8 cellular contexts compared by ENCODE assay signal in genomic region chr3:143121240-143122088, GRCh38. TPM values are rescaled to one million over a fixed set of nuclear protein-coding genes. Genes with fewer than 3 reads are reported as not detected.
DNase-seq lines count a peak whose midpoint lies in the region; ATAC-seq and TF ChIP-seq lines count a peak whose summit lies in the region.

No MANE protein-coding gene starts in this region.

- H4K20me1 ChIP-seq in HCT116 (ENCODE audit: insufficient read depth) = no peaks in the 10 kb centered on the region

- no peak overlapping the region for H3K9ac ChIP-seq in HCT116 (ENCODE audit: low read length)

- no peaks in the 10 kb centered on the region for H3K79me2 ChIP-seq in HCT116 (ENCODE audit: insufficient read depth, low read length)

- no peak overlapping the region for H3K4me2 ChIP-seq in HCT116 (ENCODE audit: low read length)

- TF ChIP-seq RAD21 in HCT116 (IDR thresholded peaks at IDR 0.05; ENCODE audit: low read depth) = peak; percentile 54

- no peaks in the 10 kb centered on the region for H3K36me3 ChIP-seq in HCT116 (ENCODE audit: control insufficient read depth in 1 of 2, insufficient read depth in 2 of 2, low read length in 2 of 2)

- no peak overlapping the region for H3K4me3 ChIP-seq in HCT116 (replicated peaks in 1 of 2; ENCODE audit: low read depth in 1 of 2, low read length in 2 of 2)
- peak overlapping the region; percentile 79 for H3K4me3 ChIP-seq in astrocyte of the cerebellum (ENCODE audit: low read depth, low read length)

- POLR2A ChIA-PET in HCT116 (lab: Charles Lee) = no interaction called here

- in situ Hi-C loops in astrocyte of the cerebellum (cut with HindIII; ENCODE audit: low sequenced_read_pairs) = no loop called here

- no peaks in the 10 kb centered on the region; a peak in 1 of 4 replicates for H3K4me1 ChIP-seq in HCT116 (ENCODE audit: control insufficient read depth in 1 of 2, insufficient read depth in 2 of 2, low read length in 2 of 2)

- ATAC-seq in HCT116 = 0 out of 2 replicates have a peak, but pooled peaks have one; percentile 12

- peak; percentile 38 to 49 (median 47); a peak in 5 of 6 replicates for TF ChIP-seq CTCF in HCT116 (IDR thresholded peaks at IDR 0.05 in 2 of 3, conservative IDR thresholded peaks at IDR 0.05 in 1 of 3; ENCODE audit: borderline replicate concordance in 1 of 3, insufficient read depth in 1 of 3, low read depth in 2 of 3, low read length in 2 of 3)
- peak; percentile 46 for TF ChIP-seq CTCF in astrocyte of the cerebellum (IDR thresholded peaks at IDR 0.05; ENCODE audit: low read depth, low read length, missing control alignments)

- CTCF ChIA-PET in HCT116 (lab: Charles Lee) = no interaction called here

- no peak overlapping the region for H3K27ac ChIP-seq in HCT116 (ENCODE audit: low read depth, low read length)

- intact Hi-C loops in HCT116 (cut with micrococcal nuclease) = loop anchor here (2.0 kb wide), 1 partner anchor 523 kb away; no protein-coding TSS in a partner anchor

- DNase-seq in EH (ENCODE audit: low read depth) (peak; percentile 76), HCT116 (ENCODE audit: low read depth, low spot score) (no peak), T-helper 2 cell (peak; percentile 19 to 90 (median 50)), astrocyte of the cerebellum (ENCODE audit: low read depth) (no peak), inferior parietal cortex (ENCODE audit: extremely low spot score) (peak; percentile 25), RPMI8226 (no peak), NCI-H2107 (lab: John Stamatoyannopoulos, UW) (no peak)
- DNase-seq in stimulated activated CD4-positive, alpha-beta T cell treated with anti-CD3 and anti-CD28 coated beads, Interleukin-1b, Interleukin-23, amount 100 ng/mL, for 1 hour (ENCODE audit: low read depth in 2 of 2) = peak; percentile 34 to 41

- H2AFZ ChIP-seq in HCT116 (ENCODE audit: low read depth, low read length, poor library complexity, severe bottlenecking) = no peak overlapping the region

- RAD21 ChIA-PET in HCT116 (lab: Charles Lee; ENCODE audit: low non-redundant PET in 1 of 2, low total read pairs in 2 of 2, uncharacterized antibody in 2 of 2, unreplicated experiment in 2 of 2) = no interaction called here

- H3K9me2 ChIP-seq in HCT116 (ENCODE audit: insufficient read depth) = no peaks in the 10 kb centered on the region

- BruUV-seq in HCT116 (replicated peaks; lab: Mats Ljungman, UMichigan) = no TSS peak

- H3K27me3 ChIP-seq in HCT116 (ENCODE audit: insufficient read depth, low read length) = peaks cover 3% of the 10 kb centered on the region; the same call in 1 of the 2 replicates

- no peak for TF ChIP-seq POLR2A in HCT116 (IDR thresholded peaks at IDR 0.05; ENCODE audit: borderline replicate concordance, extremely low read depth, insufficient read depth, insufficient read length)

- no peaks in the 10 kb centered on the region for H3K9me3 ChIP-seq in HCT116 (ENCODE audit: control insufficient read depth in 1 of 2, insufficient read depth in 1 of 2, low read depth in 1 of 2, low read length in 2 of 2)

TF ChIP-seq in HCT116, 20 proteins besides CTCF, POLR2A, EP300 and RAD21:
- no peak for TF ChIP-seq JUND (IDR thresholded peaks at IDR 0.05)
- no peak for TF ChIP-seq POLR2AphosphoS5 (IDR thresholded peaks at IDR 0.05; ENCODE audit: low read depth, low read length)
- TF ChIP-seq EGR1 (IDR thresholded peaks at IDR 0.05; ENCODE audit: low read depth) = no peak
- TF ChIP-seq SRF (IDR thresholded peaks at IDR 0.05; ENCODE audit: low read depth) = no peak
- no peak for TF ChIP-seq CBX3 (IDR thresholded peaks at IDR 0.05; ENCODE audit: low read depth)
- no peak for TF ChIP-seq ATF3 (IDR thresholded peaks at IDR 0.05)
TF ChIP-seq in HCT116: peak in this region for 0.

RNA-seq across cellular contexts. Expression of gene CHST2, which starts 1.9 kb away (rescaled TPM):
- 1.7 TPM for total RNA-seq in HCT116 (2021; ENCODE audit: unreplicated experiment)
- 0.54 and 0.61 TPM in 2 replicates for polyA plus RNA-seq in HCT116 (2012)

Comparison
In these comparisons a context has a peak if more than half of its experiments do, and no peak if none do; other contexts are left out.
1. DNase-seq: peak in EH (single experiment), T-helper 2 cell (5 of 5), inferior parietal cortex (single experiment) and stimulated activated CD4-positive, alpha-beta T cell treated with anti-CD3 and anti-CD28 coated beads, Interleukin-1b, Interleukin-23, amount 100 ng/mL, for 1 hour (2 of 2); none in HCT116 (single experiment), astrocyte of the cerebellum (single experiment), RPMI8226 (single experiment) and NCI-H2107 (single experiment).